19 cellular contexts compared by ENCODE assay signal in the genomic region with DNA sequence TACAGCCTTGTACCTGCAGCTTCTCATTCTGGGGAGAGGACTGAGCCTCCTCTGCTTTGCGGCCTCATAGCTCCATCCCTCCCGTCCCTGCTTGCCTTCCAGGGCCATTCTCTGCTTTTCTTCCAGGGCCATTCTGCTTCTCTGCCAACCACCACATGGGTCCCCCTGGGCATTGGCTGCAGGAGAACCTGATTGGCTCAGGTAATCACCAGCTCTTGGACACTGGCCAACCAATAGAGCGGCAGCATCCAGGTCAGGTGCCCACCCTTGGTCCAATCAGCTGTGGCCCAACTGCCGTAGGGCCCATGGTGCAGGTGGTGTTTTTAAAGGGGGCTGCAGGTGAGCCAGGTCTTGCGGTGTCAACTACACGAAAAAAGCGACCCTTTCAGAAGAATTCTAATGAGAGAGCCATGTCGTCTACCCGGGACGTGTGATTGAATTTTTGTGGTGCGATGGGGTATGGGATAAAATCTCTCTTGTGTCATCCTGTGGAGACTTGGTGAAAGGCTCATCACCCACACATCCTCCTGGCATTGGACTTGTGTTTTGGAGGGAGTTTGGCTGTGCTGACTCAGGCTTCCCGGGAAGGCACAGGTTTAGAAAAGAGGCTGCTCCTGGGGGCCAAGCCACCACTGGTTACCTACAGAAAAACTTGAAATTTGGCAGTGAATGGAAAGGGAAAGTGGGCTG. TPM values are rescaled to one million over a fixed set of nuclear protein-coding genes. Genes with fewer than 3 reads are reported as not detected.
DNase-seq lines count a peak whose midpoint lies in the region; ATAC-seq and TF ChIP-seq lines count a peak whose summit lies in the region.
"Had no signal": no experiment of that assay in that cellular context is flagged by ENCODE, and none has a peak within 500 bp of the region (broad histone marks: within the 10 kb centered on the region; RNA-seq: fewer than 3 reads in every experiment).

No MANE protein-coding gene starts in this region.

- H3K27me3 Mint-ChIP-seq in GM23338 (ENCODE audit: insufficient read depth, low read depth, poor library complexity) (peaks cover 6% of the 10 kb centered on the region), T-helper 17 cell (peaks cover 58% of the 10 kb centered on the region)
- peaks cover 26% of the 10 kb centered on the region for H3K27me3 Mint-ChIP-seq in activated naive CD8-positive, alpha-beta T cell treated with anti-CD3 and anti-CD28 coated beads, Interleukin-2, amount 50 U/mL, for 24 hours

- H3K4me1 Mint-ChIP-seq in GM23338 (peaks cover 58% of the 10 kb centered on the region), T-helper 17 cell (no peaks in the 10 kb centered on the region)
- peaks cover 4% of the 10 kb centered on the region for H3K4me1 Mint-ChIP-seq in activated naive CD8-positive, alpha-beta T cell treated with anti-CD3 and anti-CD28 coated beads, Interleukin-2, amount 50 U/mL, for 24 hours
- H3K4me1 Mint-ChIP-seq: activated naive CD8-positive, alpha-beta T cell treated with anti-CD3 and anti-CD28 coated beads for 36 hours had no signal

- ATAC-seq in GM23338 (no peak), T-helper 17 cell (no peak), HG03135 (IDR thresholded peaks at IDR 0.05; ENCODE audit: unreplicated experiment) (no peak), GM19395 (IDR thresholded peaks at IDR 0.05; ENCODE audit: unreplicated experiment) (no peak)
- no peak for ATAC-seq in activated naive CD8-positive, alpha-beta T cell treated with anti-CD3 and anti-CD28 coated beads, Interleukin-2, amount 50 U/mL, for 24 hours
- ATAC-seq: activated T-cell treated with anti-CD3 and anti-CD28 coated beads, Interleukin-2, amount 50 U/mL, for 4 hours; PC-3; sciatic nerve had no signal

- H3F3A ChIP-seq in GM23338 (replicated peaks; ENCODE audit: low read depth), result peaks cover 14% of the 10 kb centered on the region; the same call in 1 of the 2 replicates

- peak overlapping the region; percentile 100 for H3K27ac ChIP-seq in GM23338 (ENCODE audit: low read depth)
- H3K27ac ChIP-seq in iPS-18a (ENCODE audit: low read length), result peak overlapping the region; percentile 61
- H3K27ac ChIP-seq: BLaER1, cardiac muscle cell, esophagus muscularis mucosa, HL-60, neutrophil had no signal

- H3K9ac ChIP-seq in iPS-18a (ENCODE audit: low read length), result no peak overlapping the region
- H3K9ac ChIP-seq: BLaER1 had no signal

- no peak overlapping the region for H3K4me3 ChIP-seq in BE2C (ENCODE audit: low read depth, low read length)
- H3K4me3 ChIP-seq in GM23338, result no peak overlapping the region
- H3K4me3 ChIP-seq in iPS-18a (ENCODE audit: low read length), result no peak overlapping the region
- H3K4me3 ChIP-seq: BLaER1, cardiac muscle cell, esophagus muscularis mucosa, heart right ventricle had no signal

- H3K9me3 ChIP-seq in BE2C (no peaks in the 10 kb centered on the region), T-helper 17 cell (ENCODE audit: control insufficient read depth, low read length, poor library complexity, severe bottlenecking) (no peaks in the 10 kb centered on the region), iPS-18a (ENCODE audit: control insufficient read depth, low read depth, low read length) (no peaks in the 10 kb centered on the region)
- H3K9me3 ChIP-seq: BLaER1, esophagus muscularis mucosa, heart right ventricle, neutrophil had no signal

- H3K36me3 Mint-ChIP-seq in GM23338 (ENCODE audit: low read depth) (no peaks in the 10 kb centered on the region; the same call in 2 of the 3 replicates), T-helper 17 cell (ENCODE audit: low read depth) (no peaks in the 10 kb centered on the region)
- H3K36me3 Mint-ChIP-seq in activated naive CD8-positive, alpha-beta T cell treated with anti-CD3 and anti-CD28 coated beads, Interleukin-2, amount 50 U/mL, for 24 hours (ENCODE audit: low read depth), result no peaks in the 10 kb centered on the region
- H3K36me3 Mint-ChIP-seq: activated CD4-positive, alpha-beta memory T cell treated with anti-CD3 and anti-CD28 coated beads for 36 hours; activated naive CD8-positive, alpha-beta T cell treated with anti-CD3 and anti-CD28 coated beads for 36 hours had no signal

- no peaks in the 10 kb centered on the region for H4K20me1 ChIP-seq in GM23338 (replicated peaks; ENCODE audit: insufficient read depth)
- H4K20me1 ChIP-seq: BLaER1 had no signal

- no peak overlapping the region for H3K4me2 ChIP-seq in GM23338
- H3K4me2 ChIP-seq: BLaER1 had no signal

- no peaks in the 10 kb centered on the region for H3K27me3 ChIP-seq in BE2C
- no peaks in the 10 kb centered on the region for H3K27me3 ChIP-seq in GM23338 (ENCODE audit: insufficient read depth)
- H3K27me3 ChIP-seq in iPS-18a (ENCODE audit: control insufficient read depth, insufficient read depth, low read length), result no peaks in the 10 kb centered on the region
- H3K27me3 ChIP-seq: BLaER1, cardiac muscle cell, heart right ventricle had no signal

- H3K36me3 ChIP-seq in BE2C (no peaks in the 10 kb centered on the region), GM23338 (ENCODE audit: insufficient read depth) (no peaks in the 10 kb centered on the region), iPS-18a (ENCODE audit: control insufficient read depth, low read depth, low read length) (no peaks in the 10 kb centered on the region)
- H3K36me3 ChIP-seq: BLaER1, cardiac muscle cell, esophagus muscularis mucosa, heart right ventricle, neutrophil had no signal

- no peak overlapping the region; the same call in 2 of the 3 replicates for H3K4me3 Mint-ChIP-seq in GM23338
- H3K4me3 Mint-ChIP-seq in T-helper 17 cell, result peak overlapping the region; percentile 36
- no peak overlapping the region for H3K4me3 Mint-ChIP-seq in activated naive CD8-positive, alpha-beta T cell treated with anti-CD3 and anti-CD28 coated beads, Interleukin-2, amount 50 U/mL, for 24 hours
- H3K4me3 Mint-ChIP-seq: activated CD4-positive, alpha-beta memory T cell treated with anti-CD3 and anti-CD28 coated beads for 36 hours; activated naive CD8-positive, alpha-beta T cell treated with anti-CD3 and anti-CD28 coated beads for 36 hours; activated T-cell treated with anti-CD3 and anti-CD28 coated beads, Interleukin-2, amount 50 U/mL, for 4 hours had no signal

- H3K4me1 ChIP-seq in BE2C (peaks cover 4% of the 10 kb centered on the region), GM23338 (ENCODE audit: insufficient read depth) (peaks cover 36% of the 10 kb centered on the region), iPS-18a (ENCODE audit: control insufficient read depth, low read depth, low read length) (peaks cover 50% of the 10 kb centered on the region)

- peak overlapping the region; percentile 96 for H3K27ac Mint-ChIP-seq in GM23338
- H3K27ac Mint-ChIP-seq in T-helper 17 cell, result no peak overlapping the region
- H3K27ac Mint-ChIP-seq in activated naive CD8-positive, alpha-beta T cell treated with anti-CD3 and anti-CD28 coated beads, Interleukin-2, amount 50 U/mL, for 24 hours, result no peak overlapping the region
- H3K27ac Mint-ChIP-seq: activated CD4-positive, alpha-beta memory T cell treated with anti-CD3 and anti-CD28 coated beads for 36 hours; activated naive CD8-positive, alpha-beta T cell treated with anti-CD3 and anti-CD28 coated beads for 36 hours had no signal

- H3K9me2 ChIP-seq in GM23338 (ENCODE audit: insufficient read depth), result no peaks in the 10 kb centered on the region

- DNase-seq in BE2C, result peak; percentile 36
- DNase-seq in GM23338 (ENCODE audit: low spot score), result no peak
- DNase-seq in T-helper 17 cell, result no peak
- no peak for DNase-seq in activated naive CD8-positive, alpha-beta T cell treated with anti-CD3 and anti-CD28 coated beads, Interleukin-2, amount 50 U/mL, for 24 hours
- DNase-seq: activated CD4-positive, alpha-beta memory T cell treated with anti-CD3 and anti-CD28 coated beads for 36 hours; activated naive CD8-positive, alpha-beta T cell treated with anti-CD3 and anti-CD28 coated beads for 36 hours; activated T-cell treated with anti-CD3 and anti-CD28 coated beads, Interleukin-2, amount 50 U/mL, for 4 hours; heart right ventricle; NCI-H524 treated with DMSO at 0.1 percent for 48 hours; PC-3 had no signal

- TF ChIP-seq CTCF in BE2C (IDR thresholded peaks at IDR 0.05; ENCODE audit: low read depth, low read length) (no peak), GM23338 (conservative IDR thresholded peaks at IDR 0.05; ENCODE audit: low read depth in 2 of 2) (no peak)

- H2AFZ ChIP-seq in GM23338, result no peak overlapping the region

- no peaks in the 10 kb centered on the region for H3K9me3 Mint-ChIP-seq in GM23338
- H3K9me3 Mint-ChIP-seq in activated naive CD8-positive, alpha-beta T cell treated with anti-CD3 and anti-CD28 coated beads, Interleukin-2, amount 50 U/mL, for 24 hours, result no peaks in the 10 kb centered on the region
- H3K9me3 Mint-ChIP-seq: activated CD4-positive, alpha-beta memory T cell treated with anti-CD3 and anti-CD28 coated beads for 36 hours; activated naive CD8-positive, alpha-beta T cell treated with anti-CD3 and anti-CD28 coated beads for 36 hours; activated T-cell treated with anti-CD3 and anti-CD28 coated beads, Interleukin-2, amount 50 U/mL, for 4 hours had no signal

- H3K79me2 ChIP-seq in GM23338 (replicated peaks; ENCODE audit: insufficient read depth), result no peaks in the 10 kb centered on the region

TF ChIP-seq in GM23338, 12 proteins besides CTCF, POLR2A, EP300 and RAD21:
- TF ChIP-seq NANOG (IDR thresholded peaks at IDR 0.05; ENCODE audit: borderline replicate concordance) (no peak), STAT1 (IDR thresholded peaks at IDR 0.05; ENCODE audit: unreplicated experiment) (no peak), ZNF331 (CRISPR knock-in tag; IDR thresholded peaks at IDR 0.05; ENCODE audit: low read depth) (no peak), JUNB (IDR thresholded peaks at IDR 0.05; ENCODE audit: unreplicated experiment) (no peak), CREB1 (CRISPR knock-in tag; IDR thresholded peaks at IDR 0.05; ENCODE audit: low read depth) (no peak)
TF ChIP-seq in GM23338: peak in this region for 0.

RNA-seq across cellular contexts. Expression of gene PODXL, which starts 46.0 kb away (rescaled TPM):
- polyA plus RNA-seq in BE2C (2012; ENCODE audit: insufficient read depth, insufficient read length, low read depth), result 0.56 TPM
- 698 and 727 TPM in 2 replicates for total RNA-seq in GM23338 (2014; rRNA removed; shearing (Covaris generic))
- polyA plus RNA-seq in GM23338 (2016; fragmentation: Nextera tagmentation; extraction: Ambion mirVana), result 215 and 220 TPM in 2 replicates
- total RNA-seq in T-helper 17 cell, result 1 to 10 TPM in 1 of 2 donors, under 1 TPM in 1; 0.47 to 1.1 TPM

Comparison
In these comparisons a context has a peak if more than half of its experiments do, and no peak if none do; other contexts are left out.
1. RNA of gene PODXL, which starts 46.0 kb away (total RNA-seq): 698 to 727 TPM in GM23338; 0.47 to 1.1 TPM in T-helper 17 cell; every median in the first group is over 100 times any median in the second.